In the genomic region with DNA sequence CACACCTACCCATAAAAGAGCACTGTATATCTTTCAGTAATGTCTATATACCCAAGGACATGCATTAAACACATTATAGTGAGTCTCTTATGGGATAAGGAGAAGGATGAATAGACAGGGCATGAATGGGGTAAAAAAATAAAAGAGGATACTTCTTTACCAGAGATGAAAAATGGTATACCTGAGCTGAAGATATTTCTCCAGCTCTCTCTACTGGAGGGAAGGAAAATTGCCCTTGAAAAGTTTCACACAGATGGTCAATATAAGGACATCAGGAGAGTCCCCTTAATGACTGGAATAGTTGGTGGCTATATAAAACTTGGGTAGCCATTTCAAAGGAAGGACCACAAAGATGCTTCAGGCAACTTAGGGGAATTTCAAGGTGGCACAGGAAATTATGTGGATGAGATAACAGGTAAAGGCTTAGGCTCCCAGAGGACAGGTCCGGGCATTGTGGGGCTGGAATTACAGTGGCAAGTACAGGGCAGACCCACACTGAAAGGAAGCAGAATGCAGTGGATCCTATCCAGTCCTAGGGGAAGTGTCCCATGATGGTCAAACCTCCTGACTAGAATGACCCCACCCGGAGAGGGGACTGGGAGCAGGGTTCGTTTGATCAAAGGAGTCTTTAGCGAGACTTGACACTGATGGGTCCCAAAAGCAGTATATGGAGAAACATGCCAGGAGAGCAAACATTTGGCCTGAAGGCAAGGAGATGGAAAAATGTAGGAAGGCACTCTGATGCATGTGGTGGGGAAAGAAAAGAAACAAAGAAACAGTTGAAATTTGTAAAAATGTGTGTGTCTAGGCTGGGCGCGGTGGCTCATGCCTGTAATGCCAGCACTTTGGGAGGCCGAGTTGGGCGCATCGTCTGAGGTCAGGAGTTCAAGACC, we compare ENCODE assay signal across 34 cellular contexts. TPM values are rescaled to one million over a fixed set of nuclear protein-coding genes. Genes with fewer than 3 reads are reported as not detected.
A peak's percentile ranks its signal among the peaks of the same experiment; 100 is the strongest.
DNase-seq lines count a peak whose midpoint lies in the region; ATAC-seq and TF ChIP-seq lines count a peak whose summit lies in the region.
"Had no signal": no experiment of that assay in that cellular context is flagged by ENCODE, and none has a peak within 500 bp of the region (broad histone marks: within the 10 kb centered on the region; RNA-seq: fewer than 3 reads in every experiment).

No MANE protein-coding gene starts in this region.

- peaks cover 16% of the 10 kb centered on the region for H3K9me3 Mint-ChIP-seq in nephron progenitor cell
- H3K9me3 Mint-ChIP-seq in activated T-cell treated with anti-CD3 and anti-CD28 coated beads, Interleukin-2, amount 50 U/mL, for 24 hours = no peaks in the 10 kb centered on the region
- H3K9me3 Mint-ChIP-seq: nephron; stimulated activated naive B cell treated with anti-CD40 and anti-IgM and Interleukin-4, amounts not matched to agents 10 μg/mL and 1 μg/mL and 100 μg/mL, for 72 hours; T-helper 2 cell treated with Interferon-gamma antibody and Interleukin-4, amounts not matched to agents 5 μg/mL and 100 μg/mL, for 36 hours had no signal

- no peak overlapping the region for H3K4me3 Mint-ChIP-seq in nephron progenitor cell
- H3K4me3 Mint-ChIP-seq in activated T-cell treated with anti-CD3 and anti-CD28 coated beads, Interleukin-2, amount 50 U/mL, for 24 hours = no peak overlapping the region
- H3K4me3 Mint-ChIP-seq: activated naive CD8-positive, alpha-beta T cell; nephron; stimulated activated naive B cell treated with anti-CD40 and anti-IgM and Interleukin-4, amounts not matched to agents 10 μg/mL and 1 μg/mL and 100 μg/mL, for 72 hours; T-helper 2 cell treated with Interferon-gamma antibody and Interleukin-4, amounts not matched to agents 5 μg/mL and 100 μg/mL, for 36 hours had no signal

- peaks cover 3% of the 10 kb centered on the region for H3K27me3 Mint-ChIP-seq in nephron progenitor cell (ENCODE audit: low read depth, poor library complexity)
- H3K27me3 Mint-ChIP-seq in activated T-cell treated with anti-CD3 and anti-CD28 coated beads, Interleukin-2, amount 50 U/mL, for 24 hours = no peaks in the 10 kb centered on the region
- H3K27me3 Mint-ChIP-seq: IgD-negative memory B cell; stimulated activated naive B cell treated with anti-CD40 and anti-IgM and Interleukin-4, amounts not matched to agents 10 μg/mL and 1 μg/mL and 100 μg/mL, for 72 hours had no signal

- H3K9me3 ChIP-seq in ascending aorta = no peaks in the 10 kb centered on the region
- H3K9me3 ChIP-seq: Caco-2, heart right ventricle, lower lobe of right lung, mucosa of descending colon, ovary, upper lobe of right lung had no signal

- H3K4me1 Mint-ChIP-seq in nephron progenitor cell = peaks cover 30% of the 10 kb centered on the region
- H3K4me1 Mint-ChIP-seq in activated T-cell treated with anti-CD3 and anti-CD28 coated beads, Interleukin-2, amount 50 U/mL, for 24 hours (ENCODE audit: low read depth) = no peaks in the 10 kb centered on the region
- H3K4me1 Mint-ChIP-seq: IgD-negative memory B cell; stimulated activated naive B cell treated with anti-CD40 and anti-IgM and Interleukin-4, amounts not matched to agents 10 μg/mL and 1 μg/mL and 100 μg/mL, for 72 hours had no signal

- no peak overlapping the region for H3K27ac ChIP-seq in VCaP
- no peak overlapping the region for H3K27ac ChIP-seq in ascending aorta
- H3K27ac ChIP-seq: heart right ventricle, lower lobe of right lung, ovary, upper lobe of right lung, WERI-Rb-1 had no signal

- H3K27ac Mint-ChIP-seq in nephron progenitor cell = peak overlapping the region; percentile 96
- H3K27ac Mint-ChIP-seq in activated T-cell treated with anti-CD3 and anti-CD28 coated beads, Interleukin-2, amount 50 U/mL, for 24 hours = no peak overlapping the region
- H3K27ac Mint-ChIP-seq: activated naive CD8-positive, alpha-beta T cell; IgD-negative memory B cell; stimulated activated naive B cell treated with anti-CD40 and anti-IgM and Interleukin-4, amounts not matched to agents 10 μg/mL and 1 μg/mL and 100 μg/mL, for 72 hours; T-helper 2 cell treated with Interferon-gamma antibody and Interleukin-4, amounts not matched to agents 5 μg/mL and 100 μg/mL, for 36 hours had no signal

- TF ChIP-seq RAD21 in Ishikawa (IDR thresholded peaks at IDR 0.05; ENCODE audit: low read depth) = peak; percentile 33; the same call in 1 of the 2 replicates

- H3K36me3 ChIP-seq in ascending aorta = no peaks in the 10 kb centered on the region
- H3K36me3 ChIP-seq: heart right ventricle, lower lobe of right lung, ovary, upper lobe of right lung, WERI-Rb-1 had no signal

- intact Hi-C loops in ascending aorta (cut with DNase I) = no loop called here

- ATAC-seq in GM21526 (IDR thresholded peaks at IDR 0.05; ENCODE audit: low FRiP score, unreplicated experiment) = no peak
- ATAC-seq: lower lobe of right lung; mucosa of descending colon; stimulated activated naive B cell treated with anti-CD40 and anti-IgM and Interleukin-4, amounts not matched to agents 10 μg/mL and 1 μg/mL and 100 μg/mL, for 72 hours; upper lobe of right lung had no signal

- no peak for TF ChIP-seq EP300 in Ishikawa (IDR thresholded peaks at IDR 0.05; ENCODE audit: borderline replicate concordance)

- no peaks in the 10 kb centered on the region for H3K27me3 ChIP-seq in ascending aorta
- H3K27me3 ChIP-seq: heart right ventricle, ovary, upper lobe of right lung had no signal

- TF ChIP-seq CTCF in VCaP (conservative IDR thresholded peaks at IDR 0.05) = 0 out of 2 replicates have a peak, but pooled peaks have one; percentile 21
- TF ChIP-seq CTCF in nephron progenitor cell (IDR thresholded peaks at IDR 0.05) = no peak
- TF ChIP-seq CTCF in ascending aorta (IDR thresholded peaks at IDR 0.05) = no peak

- H3K4me3 ChIP-seq in ascending aorta = no peak overlapping the region
- H3K4me3 ChIP-seq: heart right ventricle, lower lobe of right lung, mucosa of descending colon, ovary, upper lobe of right lung had no signal

- peaks cover 0 to 4% of the 10 kb centered on the region in 2 donors for H3K4me1 ChIP-seq in ascending aorta
- H3K4me1 ChIP-seq: Caco-2, lower lobe of right lung, upper lobe of right lung had no signal

- H3K36me3 Mint-ChIP-seq in nephron progenitor cell (ENCODE audit: low read depth) = peaks cover 4% of the 10 kb centered on the region
- no peaks in the 10 kb centered on the region for H3K36me3 Mint-ChIP-seq in activated T-cell treated with anti-CD3 and anti-CD28 coated beads, Interleukin-2, amount 50 U/mL, for 24 hours (ENCODE audit: low read depth)
- H3K36me3 Mint-ChIP-seq: activated naive CD8-positive, alpha-beta T cell; IgD-negative memory B cell; stimulated activated naive B cell treated with anti-CD40 and anti-IgM and Interleukin-4, amounts not matched to agents 10 μg/mL and 1 μg/mL and 100 μg/mL, for 72 hours had no signal

- peak; percentile 32 for DNase-seq in EH (ENCODE audit: low read depth)
- no peak for DNase-seq in nephron progenitor cell
- DNase-seq in ascending aorta (ENCODE audit: low spot score in 2 of 2) = no peak
- DNase-seq in NCI-H2081 treated with DMSO at 0.1 percent for 48 hours (lab: John Stamatoyannopoulos, UW) = no peak
- DNase-seq in activated T-cell treated with anti-CD3 and anti-CD28 coated beads, Interleukin-2, amount 50 U/mL, for 24 hours = no peak
- DNase-seq: activated CD4-positive, alpha-beta T cell treated with anti-CD3 and anti-CD28 coated beads for 4 hours; activated CD8-positive, alpha-beta memory T cell treated with anti-CD3 and anti-CD28 coated beads for 24 hours; activated T-cell treated with anti-CD3 and anti-CD28 coated beads for 4 hours; anterior cingulate cortex; C1 segment of cervical spinal cord; Caco-2; caudate nucleus; cortex of kidney; GDM1; heart right ventricle; kidney glomerular epithelial cell; lower lobe of right lung; mucosa of descending colon; NCI-H1092 treated with DMSO at 0.1 percent for 48 hours; NCI-H1694 treated with DMSO at 0.1 percent for 48 hours; NCI-H2171; NCI-H510A; ovary; SHP77 treated with DMSO at 0.1 percent for 48 hours; stimulated activated naive B cell treated with anti-CD40 and anti-IgM and Interleukin-4, amounts not matched to agents 10 μg/mL and 1 μg/mL and 100 μg/mL, for 72 hours; upper lobe of right lung; WERI-Rb-1 had no signal

TF ChIP-seq in Ishikawa, 13 proteins besides CTCF, POLR2A, EP300 and RAD21 (continues in another document):
- TF ChIP-seq, protein P1, sequence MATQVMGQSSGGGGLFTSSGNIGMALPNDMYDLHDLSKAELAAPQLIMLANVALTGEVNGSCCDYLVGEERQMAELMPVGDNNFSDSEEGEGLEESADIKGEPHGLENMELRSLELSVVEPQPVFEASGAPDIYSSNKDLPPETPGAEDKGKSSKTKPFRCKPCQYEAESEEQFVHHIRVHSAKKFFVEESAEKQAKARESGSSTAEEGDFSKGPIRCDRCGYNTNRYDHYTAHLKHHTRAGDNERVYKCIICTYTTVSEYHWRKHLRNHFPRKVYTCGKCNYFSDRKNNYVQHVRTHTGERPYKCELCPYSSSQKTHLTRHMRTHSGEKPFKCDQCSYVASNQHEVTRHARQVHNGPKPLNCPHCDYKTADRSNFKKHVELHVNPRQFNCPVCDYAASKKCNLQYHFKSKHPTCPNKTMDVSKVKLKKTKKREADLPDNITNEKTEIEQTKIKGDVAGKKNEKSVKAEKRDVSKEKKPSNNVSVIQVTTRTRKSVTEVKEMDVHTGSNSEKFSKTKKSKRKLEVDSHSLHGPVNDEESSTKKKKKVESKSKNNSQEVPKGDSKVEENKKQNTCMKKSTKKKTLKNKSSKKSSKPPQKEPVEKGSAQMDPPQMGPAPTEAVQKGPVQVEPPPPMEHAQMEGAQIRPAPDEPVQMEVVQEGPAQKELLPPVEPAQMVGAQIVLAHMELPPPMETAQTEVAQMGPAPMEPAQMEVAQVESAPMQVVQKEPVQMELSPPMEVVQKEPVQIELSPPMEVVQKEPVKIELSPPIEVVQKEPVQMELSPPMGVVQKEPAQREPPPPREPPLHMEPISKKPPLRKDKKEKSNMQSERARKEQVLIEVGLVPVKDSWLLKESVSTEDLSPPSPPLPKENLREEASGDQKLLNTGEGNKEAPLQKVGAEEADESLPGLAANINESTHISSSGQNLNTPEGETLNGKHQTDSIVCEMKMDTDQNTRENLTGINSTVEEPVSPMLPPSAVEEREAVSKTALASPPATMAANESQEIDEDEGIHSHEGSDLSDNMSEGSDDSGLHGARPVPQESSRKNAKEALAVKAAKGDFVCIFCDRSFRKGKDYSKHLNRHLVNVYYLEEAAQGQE (IDR thresholded peaks at IDR 0.05; ENCODE audit: low read depth) = no peak
- TF ChIP-seq, protein P2, sequence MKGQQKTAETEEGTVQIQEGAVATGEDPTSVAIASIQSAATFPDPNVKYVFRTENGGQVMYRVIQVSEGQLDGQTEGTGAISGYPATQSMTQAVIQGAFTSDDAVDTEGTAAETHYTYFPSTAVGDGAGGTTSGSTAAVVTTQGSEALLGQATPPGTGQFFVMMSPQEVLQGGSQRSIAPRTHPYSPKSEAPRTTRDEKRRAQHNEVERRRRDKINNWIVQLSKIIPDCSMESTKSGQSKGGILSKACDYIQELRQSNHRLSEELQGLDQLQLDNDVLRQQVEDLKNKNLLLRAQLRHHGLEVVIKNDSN (IDR thresholded peaks at IDR 0.05) = no peak
- TF ChIP-seq TEAD4 (IDR thresholded peaks at IDR 0.05) = no peak
- no peak for TF ChIP-seq YY1 (IDR thresholded peaks at IDR 0.05; ENCODE audit: low read depth)
- no peak for TF ChIP-seq EGR1 (IDR thresholded peaks at IDR 0.05)

RNA-seq across cellular contexts. Expression of a gene that starts 35.6 kb away (rescaled TPM):
- 1.5 TPM for total RNA-seq in ascending aorta

RNA-seq across cellular contexts. Expression of a gene that starts 51.4 kb away (rescaled TPM):
- total RNA-seq in ascending aorta = 333 TPM
